In the genomic region with DNA sequence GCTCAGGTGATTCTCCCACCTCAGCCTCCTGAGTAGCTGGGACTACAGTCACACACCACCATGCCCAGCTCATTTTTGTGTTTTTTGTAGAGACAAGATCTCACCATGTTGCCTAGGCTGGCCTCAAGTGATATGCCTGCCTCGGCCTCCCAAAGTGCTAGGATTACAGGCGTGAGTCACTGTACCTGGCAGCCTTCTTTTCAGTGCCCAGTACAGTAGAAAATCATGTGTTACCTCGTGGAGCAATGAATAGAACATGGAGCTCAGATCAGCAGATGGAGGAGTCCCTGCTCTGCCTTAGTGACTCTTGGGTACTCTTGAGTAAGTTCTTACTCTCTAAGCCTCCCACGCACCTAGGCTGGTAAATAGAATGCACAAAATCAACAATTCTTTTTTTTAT, we compare ENCODE assay signal across 30 cellular contexts.
"Had no signal": no experiment of that assay in that cellular context is flagged by ENCODE, and none has a peak within 500 bp of the region (broad histone marks: within the 10 kb centered on the region; RNA-seq: fewer than 3 reads in every experiment).

No MANE protein-coding gene starts in this region.

- ATAC-seq: naive thymus-derived CD8-positive, alpha-beta T cell; psoas muscle; upper lobe of right lung had no signal

- H3K4me1 ChIP-seq: parathyroid adenoma, psoas muscle, right atrium auricular region, suprapubic skin, tibial artery, upper lobe of right lung had no signal

- H3K9me3 ChIP-seq: psoas muscle, right atrium auricular region, suprapubic skin, tibial artery, upper lobe of right lung had no signal

- DNase-seq: activated CD4-positive, alpha-beta memory T cell treated with anti-CD3 and anti-CD28 coated beads, Interleukin-2, amount 10 ng/mL, durations not matched to agents 7 days and 5 days; activated CD4-positive, alpha-beta T cell treated with anti-CD3 and anti-CD28 coated beads, Interleukin-2, amount 10 ng/mL, durations not matched to agents 24 days and 14 days; activated CD4-positive, CD25-positive, alpha-beta regulatory T cell treated with anti-CD3 and anti-CD28 coated beads, Interleukin-2, amount 50 U/mL, for 72 hours; activated CD8-positive, alpha-beta memory T cell treated with anti-CD3 and anti-CD28 coated beads, Interleukin-2, amount 50 U/mL, for 48 hours; activated gamma-delta T cell; activated naive CD4-positive, alpha-beta T cell treated with anti-CD3 and anti-CD28 coated beads, Interleukin-2, amount 10 ng/mL, durations not matched to agents 7 days and 5 days; activated naive CD8-positive, alpha-beta T cell treated with anti-CD3 and anti-CD28 coated beads, Interleukin-2, amount 10 ng/mL, durations not matched to agents 7 days and 5 days; activated T-cell treated with anti-CD3 and anti-CD28 coated beads, Interleukin-2, amount 50 U/mL, for 24 hours; amygdala; dermis blood vessel endothelial cell; effector CD4-positive, alpha-beta T cell; erythroblast; head of caudate nucleus; hippocampal formation; kidney; mesenchymal stem cell; naive thymus-derived CD8-positive, alpha-beta T cell; nucleus accumbens; psoas muscle; stimulated activated CD4-positive, alpha-beta T cell treated with anti-CD3 and anti-CD28 coated beads, Interleukin-1b, Interleukin-23, amount 100 ng/mL, for 48 hours; stimulated activated naive CD4-positive, alpha-beta T cell; T-helper 2 cell; tibial artery; upper lobe of right lung had no signal

- H3K9ac ChIP-seq: parathyroid adenoma had no signal

- H3K79me2 ChIP-seq: parathyroid adenoma had no signal

- H3K4me2 ChIP-seq: smooth muscle cell had no signal

- H3K27me3 ChIP-seq: right atrium auricular region, suprapubic skin, tibial artery, upper lobe of right lung had no signal

- H3K27ac ChIP-seq: parathyroid adenoma, psoas muscle, right atrium auricular region, suprapubic skin, tibial artery, upper lobe of right lung had no signal

- H3K4me3 ChIP-seq: psoas muscle, right atrium auricular region, smooth muscle cell, suprapubic skin, tibial artery, upper lobe of right lung had no signal

- FAIRE-seq: colon, endometrium, kidney had no signal

- H2AFZ ChIP-seq: parathyroid adenoma had no signal

- H3K36me3 ChIP-seq: right atrium auricular region, suprapubic skin, tibial artery, upper lobe of right lung had no signal
